8 cellular contexts compared by ENCODE assay signal in genomic region chr2:232697807-232698110, GRCh38. TPM values are rescaled to one million over a fixed set of nuclear protein-coding genes. Genes with fewer than 3 reads are reported as not detected.
A peak's percentile ranks its signal among the peaks of the same experiment; 100 is the strongest.
DNase-seq lines count a peak whose midpoint lies in the region; ATAC-seq and TF ChIP-seq lines count a peak whose summit lies in the region.

No MANE protein-coding gene starts in this region.

- peaks cover 3 to 45% (median 22%) of the 10 kb centered on the region in 11 experiments; a peak in 17 of 22 replicates for H4K20me1 ChIP-seq in BLaER1 treated with 17β-estradiol and CSF1 and Interleukin-3, amounts not matched to agents 10 nM and 100 nM
- H4K20me1 ChIP-seq in GM23338 (replicated peaks; ENCODE audit: insufficient read depth) (peaks cover 29% of the 10 kb centered on the region), SK-N-SH (ENCODE audit: insufficient read depth) (peaks cover 20% of the 10 kb centered on the region)

- H3K36me3 ChIP-seq in BLaER1 treated with 17β-estradiol and CSF1 and Interleukin-3, amounts not matched to agents 10 nM and 100 nM = peaks cover 8 to 29% (median 17%) of the 10 kb centered on the region in 11 experiments; a peak in 21 of 22 replicates
- no peaks in the 10 kb centered on the region for H3K36me3 ChIP-seq in GM23338 (ENCODE audit: insufficient read depth)
- H3K36me3 ChIP-seq in SK-N-SH (replicated peaks in 1 of 2; ENCODE audit: control insufficient read depth in 1 of 2, insufficient read depth in 2 of 2, low read length in 1 of 2) = no peaks in the 10 kb centered on the region
- no peaks in the 10 kb centered on the region for H3K36me3 ChIP-seq in prostate gland

- POLR2A ChIA-PET in SK-N-SH (lab: Yijun Ruan, JAX) = interaction anchor here (1.4 kb wide), 1 partner anchor 11 kb away, joined by 3 read pairs; no protein-coding TSS in a partner anchor

- H3K36me3 Mint-ChIP-seq in GM23338 (ENCODE audit: low read depth) = peaks cover 3% of the 10 kb centered on the region; the same call in 2 of the 3 replicates

- peak overlapping the region; percentile 80 to 100 (median 94) for H3K4me3 ChIP-seq in BLaER1 treated with 17β-estradiol and CSF1 and Interleukin-3, amounts not matched to agents 10 nM and 100 nM
- H3K4me3 ChIP-seq in GM23338 (peak overlapping the region; percentile 96), SK-N-SH (ENCODE audit: low read depth in 2 of 2, low read length in 1 of 2) (peak overlapping the region; percentile 88 to 94), fibroblast of the aortic adventitia (ENCODE audit: low read depth, low read length) (peak overlapping the region; percentile 99), prostate gland (peak overlapping the region; percentile 92 to 95)

- H2AFZ ChIP-seq in GM23338 = peak overlapping the region; percentile 73; the same call in 1 of the 2 replicates
- H2AFZ ChIP-seq in SK-N-SH (ENCODE audit: low read depth) = peak overlapping the region; percentile 60; the same call in 1 of the 2 replicates

- no peak for TF ChIP-seq EP300 in SK-N-SH (IDR thresholded peaks at IDR 0.05; ENCODE audit: borderline replicate concordance in 1 of 2, low read depth in 1 of 2, low read length in 1 of 2)

- CTCF ChIA-PET in SK-N-SH (lab: Yijun Ruan, JAX) = interaction anchor here (1.1 kb wide), 1 partner anchor 86 kb away, joined by 3 read pairs; no protein-coding TSS in a partner anchor

- H3K4me3 Mint-ChIP-seq in GM23338 = peak overlapping the region; percentile 97

- no peaks in the 10 kb centered on the region for H3K27me3 ChIP-seq in BLaER1 treated with 17β-estradiol and CSF1 and Interleukin-3, amounts not matched to agents 10 nM and 100 nM
- no peaks in the 10 kb centered on the region for H3K27me3 ChIP-seq in GM23338 (ENCODE audit: insufficient read depth)
- H3K27me3 ChIP-seq in SK-N-SH (ENCODE audit: insufficient read depth) = no peaks in the 10 kb centered on the region
- H3K27me3 ChIP-seq in prostate gland (replicated peaks; ENCODE audit: insufficient read depth) = no peaks in the 10 kb centered on the region

- ATAC-seq in GM23338 = no peak

- H3K27ac ChIP-seq in BLaER1 treated with 17β-estradiol and CSF1 and Interleukin-3, amounts not matched to agents 10 nM and 100 nM = peak overlapping the region; percentile 85 to 96 (median 91)
- H3K27ac ChIP-seq in GM23338 (ENCODE audit: low read depth) = peak overlapping the region; percentile 95
- H3K27ac ChIP-seq in SK-N-SH (ENCODE audit: low read depth in 2 of 2, low read length in 1 of 2) = peak overlapping the region; percentile 82
- peak overlapping the region; percentile 97 to 98 for H3K27ac ChIP-seq in prostate gland

- peaks cover 24 to 37% (median 29%) of the 10 kb centered on the region in 10 experiments for H3K4me1 ChIP-seq in BLaER1 treated with 17β-estradiol and CSF1 and Interleukin-3, amounts not matched to agents 10 nM and 100 nM
- H3K4me1 ChIP-seq in GM23338 (ENCODE audit: insufficient read depth) = peaks cover 20% of the 10 kb centered on the region
- peaks cover 15% of the 10 kb centered on the region in 2 experiments; a peak in 3 of 4 replicates for H3K4me1 ChIP-seq in SK-N-SH (ENCODE audit: control insufficient read depth in 1 of 2, insufficient read depth in 2 of 2, low read depth in 1 of 2, low read length in 1 of 2)
- H3K4me1 ChIP-seq in prostate gland (replicated peaks) = no peaks in the 10 kb centered on the region

- no peaks in the 10 kb centered on the region for H3F3A ChIP-seq in GM23338 (replicated peaks; ENCODE audit: low read depth)
- no peaks in the 10 kb centered on the region for H3F3A ChIP-seq in SK-N-SH (replicated peaks; ENCODE audit: insufficient read depth)

- H3K27ac Mint-ChIP-seq in GM23338 = peak overlapping the region; percentile 90

- H3K4me1 Mint-ChIP-seq in GM23338 = peaks cover 25% of the 10 kb centered on the region

- 0% methylated on average over 10 of the region's 11 CpGs for WGBS in SK-N-SH (ENCODE audit: low lambda C conversion rate)
- WGBS in prostate gland = 0% methylated on average over 8 of the region's 11 CpGs

- H3K9me3 Mint-ChIP-seq in GM23338 = no peaks in the 10 kb centered on the region

- H3K79me2 ChIP-seq in GM23338 (replicated peaks; ENCODE audit: insufficient read depth) = peaks cover 52% of the 10 kb centered on the region
- peaks cover 56% of the 10 kb centered on the region for H3K79me2 ChIP-seq in SK-N-SH (ENCODE audit: insufficient read depth)

- H3K27me3 Mint-ChIP-seq in GM23338 (ENCODE audit: insufficient read depth, low read depth, poor library complexity) = peaks cover 12% of the 10 kb centered on the region

- H3K4me2 ChIP-seq in BLaER1 treated with 17β-estradiol and CSF1 and Interleukin-3, amounts not matched to agents 10 nM and 100 nM = peak overlapping the region; percentile 83 to 97 (median 89)
- peak overlapping the region; percentile 80 for H3K4me2 ChIP-seq in GM23338
- peak overlapping the region; percentile 85 for H3K4me2 ChIP-seq in SK-N-SH

- no peaks in the 10 kb centered on the region for H3K9me3 ChIP-seq in BLaER1 treated with 17β-estradiol and CSF1 and Interleukin-3, amounts not matched to agents 10 nM and 100 nM (replicated peaks in 1 of 11)
- H3K9me3 ChIP-seq in SK-N-SH (no peaks in the 10 kb centered on the region), prostate gland (no peaks in the 10 kb centered on the region)

- no peak for TF ChIP-seq RAD21 in SK-N-SH (IDR thresholded peaks at IDR 0.05; ENCODE audit: low read length)

- intact Hi-C loops in prostate gland (cut with DNase I) = no loop called here

- no peaks in the 10 kb centered on the region for H3K9me2 ChIP-seq in GM23338 (ENCODE audit: insufficient read depth)
- no peaks in the 10 kb centered on the region for H3K9me2 ChIP-seq in SK-N-SH

- no peak for TF ChIP-seq CTCF in GM23338 (conservative IDR thresholded peaks at IDR 0.05; ENCODE audit: low read depth in 2 of 2)
- no peak for TF ChIP-seq CTCF in SK-N-SH (IDR thresholded peaks at IDR 0.05)
- TF ChIP-seq CTCF in fibroblast of the aortic adventitia (IDR thresholded peaks at IDR 0.05; ENCODE audit: insufficient read depth, low read length) = no peak
- no peak for TF ChIP-seq CTCF in prostate gland (IDR thresholded peaks at IDR 0.05)
- TF ChIP-seq CTCF in GM10266 (IDR thresholded peaks at IDR 0.05; ENCODE audit: control insufficient read depth, insufficient read depth, low read depth, missing control alignments) = no peak

- no peak for TF ChIP-seq POLR2A in prostate gland (IDR thresholded peaks at IDR 0.05)

- DNase-seq in GM23338 (ENCODE audit: low spot score) (no peak), SK-N-SH (no peak), fibroblast of the aortic adventitia (ENCODE audit: low read depth) (no peak), prostate gland (ENCODE audit: low spot score) (no peak), GM10266 (ENCODE audit: extremely low spot score) (no peak), NCI-H1105 treated with DMSO at 0.1 percent for 48 hours (lab: John Stamatoyannopoulos, UW) (no peak), AML-193 (lab: John Stamatoyannopoulos, UW) (no peak)

- H3K9ac ChIP-seq in BLaER1 treated with 17β-estradiol and CSF1 and Interleukin-3, amounts not matched to agents 10 nM and 100 nM = peak overlapping the region; percentile 88 to 97 (median 96)
- H3K9ac ChIP-seq in SK-N-SH = peak overlapping the region; percentile 96

TF ChIP-seq in GM23338, 12 proteins besides CTCF, POLR2A, EP300 and RAD21 (continues in another document):
- TF ChIP-seq STAT1 (IDR thresholded peaks at IDR 0.05; ENCODE audit: unreplicated experiment) (no peak), POLR2AphosphoS5 (IDR thresholded peaks at IDR 0.05; ENCODE audit: low read depth) (no peak), ZNF114 (CRISPR knock-in tag; IDR thresholded peaks at IDR 0.05) (no peak), NANOG (IDR thresholded peaks at IDR 0.05; ENCODE audit: borderline replicate concordance) (no peak), ETS1 (IDR thresholded peaks at IDR 0.05) (no peak), EZH2phosphoT487 (IDR thresholded peaks at IDR 0.05; ENCODE audit: unreplicated experiment) (no peak)

TF ChIP-seq in SK-N-SH, 30 proteins besides CTCF, POLR2A, EP300 and RAD21:
- TF ChIP-seq, protein P1, sequence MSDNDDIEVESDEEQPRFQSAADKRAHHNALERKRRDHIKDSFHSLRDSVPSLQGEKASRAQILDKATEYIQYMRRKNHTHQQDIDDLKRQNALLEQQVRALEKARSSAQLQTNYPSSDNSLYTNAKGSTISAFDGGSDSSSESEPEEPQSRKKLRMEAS (IDR thresholded peaks at IDR 0.05; ENCODE audit: low read depth) = no peak
- TF ChIP-seq SMC3 (IDR thresholded peaks at IDR 0.05; ENCODE audit: low read depth, low read length) = no peak
- TF ChIP-seq TEAD4 (IDR thresholded peaks at IDR 0.05; ENCODE audit: borderline replicate concordance, insufficient read depth) = no peak

RNA-seq across cellular contexts. Expression of gene GIGYF2, which starts 0.6 kb away (rescaled TPM):
- total RNA-seq in GM23338 (2014; rRNA removed; shearing (Covaris generic)) = 97.5 and 104 TPM in 2 replicates
- polyA plus RNA-seq in GM23338 (2016; fragmentation: Nextera tagmentation; extraction: Ambion mirVana) (39.2 and 48.9 TPM in 2 replicates), SK-N-SH (2012; rRNA removed) (12.8 and 18.2 TPM in 2 replicates)
- 13.4 and 13.7 TPM in 2 replicates for polyA plus RNA-seq in SK-N-SH (2012; cell fraction: cytosol; rRNA removed)
- 10.3 and 21.1 TPM in 2 replicates for polyA plus RNA-seq in SK-N-SH (2012; cell fraction: nucleus; rRNA removed)
- total RNA-seq in fibroblast of the aortic adventitia (ENCODE audit: low replicate concordance) (58.5 and 139 TPM in 2 replicates), prostate gland (100 to 1,000 TPM in 1 of 2 donors, 10 to 100 TPM in 1; 61.3 to 106 TPM)
